In genomic region chr9:86828631-86829030, GRCh38 we compare ENCODE assay signal across 20 cellular contexts.
"Had no signal": no experiment of that assay in that cellular context is flagged by ENCODE, and none has a peak within 500 bp of the region (broad histone marks: within the 10 kb centered on the region; RNA-seq: fewer than 3 reads in every experiment).

No MANE protein-coding gene starts in this region.

- H3K4me1 Mint-ChIP-seq: activated B cell treated with CpG ODN at 0.5 μM for 24 hours; activated CD4-positive, alpha-beta T cell treated with anti-CD3 and anti-CD28 coated beads, Interleukin-2, amount 10 ng/mL, durations not matched to agents 24 days and 14 days; activated CD8-positive, alpha-beta memory T cell treated with anti-CD3 and anti-CD28 coated beads, Interleukin-2, amount 10 ng/mL, durations not matched to agents 7 days and 5 days; activated T-helper 17 cell treated with anti-CD3 and anti-CD28 coated beads, Interleukin-2, amount 50 U/mL, for 72 hours; T-helper 17 cell had no signal

- H3K27me3 ChIP-seq: brain microvascular endothelial cell, cardiac muscle cell had no signal

- H3K9me3 Mint-ChIP-seq: activated B cell treated with CpG ODN at 0.5 μM for 24 hours; activated CD4-positive, alpha-beta T cell treated with anti-CD3 and anti-CD28 coated beads, Interleukin-2, amount 10 ng/mL, durations not matched to agents 24 days and 14 days; activated naive CD4-positive, alpha-beta T cell treated with anti-CD3 and anti-CD28 coated beads for 36 hours; activated T-helper 17 cell treated with anti-CD3 and anti-CD28 coated beads, Interleukin-2, amount 50 U/mL, for 72 hours had no signal

- H3K27me3 Mint-ChIP-seq: activated B cell treated with CpG ODN at 0.5 μM for 24 hours; activated CD4-positive, alpha-beta T cell treated with anti-CD3 and anti-CD28 coated beads, Interleukin-2, amount 10 ng/mL, durations not matched to agents 24 days and 14 days; activated T-helper 17 cell treated with anti-CD3 and anti-CD28 coated beads, Interleukin-2, amount 50 U/mL, for 72 hours; T-helper 17 cell had no signal

- DNase-seq: activated B cell treated with CpG ODN at 0.5 μM for 24 hours; activated CD4-positive, alpha-beta T cell treated with anti-CD3 and anti-CD28 coated beads for 1 hour; activated CD4-positive, alpha-beta T cell treated with anti-CD3 and anti-CD28 coated beads, Interleukin-2, amount 10 ng/mL, durations not matched to agents 24 days and 14 days; activated CD4-positive, alpha-beta T cell treated with anti-CD3 and anti-CD28 coated beads, Interleukin-2, amount 50 U/mL, for 48 hours; activated CD8-positive, alpha-beta memory T cell treated with anti-CD3 and anti-CD28 coated beads, Interleukin-2, amount 10 ng/mL, durations not matched to agents 7 days and 5 days; activated gamma-delta T cell; activated naive CD4-positive, alpha-beta T cell treated with anti-CD3 and anti-CD28 coated beads for 36 hours; activated T-cell treated with anti-CD3 and anti-CD28 coated beads, Interleukin-2, amount 50 U/mL, for 48 hours; brain microvascular endothelial cell; NCI-H2029; NCI-H2107; NCI-H446; PC-9; SIG-M5; T-helper 17 cell; T-helper 9 cell had no signal

- H3K4me3 Mint-ChIP-seq: activated B cell treated with CpG ODN at 0.5 μM for 24 hours; activated CD4-positive, alpha-beta T cell treated with anti-CD3 and anti-CD28 coated beads, Interleukin-2, amount 10 ng/mL, durations not matched to agents 24 days and 14 days; activated CD8-positive, alpha-beta memory T cell treated with anti-CD3 and anti-CD28 coated beads, Interleukin-2, amount 10 ng/mL, durations not matched to agents 7 days and 5 days; activated naive CD4-positive, alpha-beta T cell treated with anti-CD3 and anti-CD28 coated beads for 36 hours; activated naive CD8-positive, alpha-beta T cell; activated T-helper 17 cell treated with anti-CD3 and anti-CD28 coated beads, Interleukin-2, amount 50 U/mL, for 72 hours; T-helper 17 cell had no signal

- ATAC-seq: activated CD8-positive, alpha-beta memory T cell treated with anti-CD3 and anti-CD28 coated beads, Interleukin-2, amount 10 ng/mL, durations not matched to agents 7 days and 5 days; activated T-helper 17 cell treated with anti-CD3 and anti-CD28 coated beads, Interleukin-2, amount 50 U/mL, for 72 hours; T-helper 17 cell had no signal

- H3K9ac ChIP-seq: KMS-11 had no signal

- H3K36me3 Mint-ChIP-seq: activated CD8-positive, alpha-beta memory T cell treated with anti-CD3 and anti-CD28 coated beads, Interleukin-2, amount 10 ng/mL, durations not matched to agents 7 days and 5 days; activated naive CD8-positive, alpha-beta T cell had no signal

- H3K27ac Mint-ChIP-seq: activated B cell treated with CpG ODN at 0.5 μM for 24 hours; activated CD4-positive, alpha-beta T cell treated with anti-CD3 and anti-CD28 coated beads, Interleukin-2, amount 10 ng/mL, durations not matched to agents 24 days and 14 days; activated CD8-positive, alpha-beta memory T cell treated with anti-CD3 and anti-CD28 coated beads, Interleukin-2, amount 10 ng/mL, durations not matched to agents 7 days and 5 days; activated naive CD4-positive, alpha-beta T cell treated with anti-CD3 and anti-CD28 coated beads for 36 hours; activated naive CD8-positive, alpha-beta T cell; activated T-helper 17 cell treated with anti-CD3 and anti-CD28 coated beads, Interleukin-2, amount 50 U/mL, for 72 hours; T-helper 17 cell had no signal

- H3K36me3 ChIP-seq: brain microvascular endothelial cell, cardiac muscle cell had no signal

- H3K4me3 ChIP-seq: cardiac muscle cell, PC-9 had no signal
